Comparison of ENCODE assay signal across 1 cellular context in the genomic region with DNA sequence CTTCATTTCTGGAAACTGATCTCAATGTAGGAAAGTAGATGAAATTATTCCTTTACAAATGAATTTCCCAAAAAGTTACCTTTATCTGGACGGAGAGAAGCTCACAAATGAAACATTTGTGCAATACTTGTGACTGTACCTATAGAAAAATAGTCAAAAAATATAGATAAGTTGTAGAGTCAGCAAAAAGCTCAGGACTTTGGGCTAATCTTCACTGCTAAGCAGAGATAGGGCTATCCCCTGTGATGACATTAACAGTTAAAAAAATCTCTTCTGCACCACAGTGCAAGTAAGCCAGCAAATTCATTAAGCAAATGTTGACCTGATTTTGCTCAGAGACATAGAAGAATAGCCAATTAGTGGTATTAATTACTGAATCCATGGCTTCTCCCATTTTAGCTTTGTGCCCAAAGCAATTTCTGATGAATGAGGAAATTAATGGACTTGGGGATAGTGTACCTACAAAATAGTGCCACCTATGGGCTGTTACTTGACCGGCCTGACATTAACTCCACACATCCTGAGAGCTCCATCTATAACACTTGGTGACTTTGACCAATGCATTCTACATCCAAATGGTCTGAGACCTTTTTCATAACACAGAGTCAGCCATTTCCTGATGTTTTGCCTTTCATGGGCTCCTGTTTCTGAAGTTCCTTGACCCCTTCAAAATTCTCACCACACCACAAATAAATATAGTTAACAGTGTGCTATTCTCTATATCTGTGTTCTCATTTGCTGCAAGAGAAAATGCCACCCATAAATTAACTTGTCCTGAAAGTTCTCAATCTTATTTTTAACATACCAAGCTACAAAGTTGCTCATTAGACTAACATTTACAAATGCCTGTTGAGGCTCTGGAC.
TF ChIP-seq lines count a peak whose summit lies in the region.

No MANE protein-coding gene starts in this region.

TF ChIP-seq in HCT116, 20 proteins besides CTCF, POLR2A, EP300 and RAD21 (continued from another document):
- TF ChIP-seq, protein P1, sequence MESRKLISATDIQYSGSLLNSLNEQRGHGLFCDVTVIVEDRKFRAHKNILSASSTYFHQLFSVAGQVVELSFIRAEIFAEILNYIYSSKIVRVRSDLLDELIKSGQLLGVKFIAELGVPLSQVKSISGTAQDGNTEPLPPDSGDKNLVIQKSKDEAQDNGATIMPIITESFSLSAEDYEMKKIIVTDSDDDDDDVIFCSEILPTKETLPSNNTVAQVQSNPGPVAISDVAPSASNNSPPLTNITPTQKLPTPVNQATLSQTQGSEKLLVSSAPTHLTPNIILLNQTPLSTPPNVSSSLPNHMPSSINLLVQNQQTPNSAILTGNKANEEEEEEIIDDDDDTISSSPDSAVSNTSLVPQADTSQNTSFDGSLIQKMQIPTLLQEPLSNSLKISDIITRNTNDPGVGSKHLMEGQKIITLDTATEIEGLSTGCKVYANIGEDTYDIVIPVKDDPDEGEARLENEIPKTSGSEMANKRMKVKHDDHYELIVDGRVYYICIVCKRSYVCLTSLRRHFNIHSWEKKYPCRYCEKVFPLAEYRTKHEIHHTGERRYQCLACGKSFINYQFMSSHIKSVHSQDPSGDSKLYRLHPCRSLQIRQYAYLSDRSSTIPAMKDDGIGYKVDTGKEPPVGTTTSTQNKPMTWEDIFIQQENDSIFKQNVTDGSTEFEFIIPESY (IDR thresholded peaks at IDR 0.05; ENCODE audit: extremely low read depth, insufficient replicate concordance, low read length): no peak
- TF ChIP-seq POLR2AphosphoS5 (IDR thresholded peaks at IDR 0.05; ENCODE audit: low read depth, low read length): no peak
- TF ChIP-seq SP1 (IDR thresholded peaks at IDR 0.05; ENCODE audit: low read depth): no peak
- no peak for TF ChIP-seq CEBPB (IDR thresholded peaks at IDR 0.05; ENCODE audit: low read depth)
- TF ChIP-seq, protein P2, sequence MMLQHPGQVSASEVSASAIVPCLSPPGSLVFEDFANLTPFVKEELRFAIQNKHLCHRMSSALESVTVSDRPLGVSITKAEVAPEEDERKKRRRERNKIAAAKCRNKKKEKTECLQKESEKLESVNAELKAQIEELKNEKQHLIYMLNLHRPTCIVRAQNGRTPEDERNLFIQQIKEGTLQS (IDR thresholded peaks at IDR 0.05): no peak
